16 cellular contexts compared by ENCODE assay signal in genomic region chr15:99604865-99605264, GRCh38. TPM values are rescaled to one million over a fixed set of nuclear protein-coding genes. Genes with fewer than 3 reads are reported as not detected.
DNase-seq lines count a peak whose midpoint lies in the region; ATAC-seq, FAIRE-seq and TF ChIP-seq lines count a peak whose summit lies in the region.
"Had no signal": no experiment of that assay in that cellular context is flagged by ENCODE, and none has a peak within 500 bp of the region (broad histone marks: within the 10 kb centered on the region; RNA-seq: fewer than 3 reads in every experiment).

No MANE protein-coding gene starts in this region.

- H3K27me3 Mint-ChIP-seq in IgD-negative memory B cell (no peaks in the 10 kb centered on the region), nephron progenitor cell (ENCODE audit: low read depth, poor library complexity) (no peaks in the 10 kb centered on the region), natural killer cell (ENCODE audit: low read depth in 2 of 2) (no peaks in the 10 kb centered on the region)
- H3K27me3 Mint-ChIP-seq in central memory CD8-positive, alpha-beta T cell, result no peaks in the 10 kb centered on the region
- H3K27me3 Mint-ChIP-seq: brain had no signal

- intact Hi-C loops in natural killer cell (cut with micrococcal nuclease), result no loop called here

- H3K4me3 Mint-ChIP-seq in IgD-negative memory B cell (peak overlapping the region in 1 of 4 donors; percentile 70), nephron progenitor cell (no peak overlapping the region), natural killer cell (no peak overlapping the region)
- H3K4me3 Mint-ChIP-seq in central memory CD8-positive, alpha-beta T cell, result no peak overlapping the region
- H3K4me3 Mint-ChIP-seq: brain had no signal

- no peak for DNase-seq in GM12891 (ENCODE audit: insufficient read length, low spot score)
- no peak for DNase-seq in central memory CD8-positive, alpha-beta T cell (ENCODE audit: low spot score in 2 of 2)
- DNase-seq in nephron progenitor cell, result peak; percentile 3
- no peak for DNase-seq in natural killer cell
- DNase-seq: activated CD4-positive, CD25-positive, alpha-beta regulatory T cell treated with anti-CD3 and anti-CD28 coated beads, Interleukin-2, amount 50 U/mL, for 72 hours; COR-L47; HCEC 1CT; MG63; NCI-H187 treated with DMSO at 0.1 percent for 48 hours; Peyer's patch; T-helper 9 cell had no signal

- H3K27ac Mint-ChIP-seq in IgD-negative memory B cell (peak overlapping the region; percentile 34 to 45 (median 41)), nephron progenitor cell (peak overlapping the region; percentile 22), natural killer cell (no peak overlapping the region)
- H3K27ac Mint-ChIP-seq in central memory CD8-positive, alpha-beta T cell (ENCODE audit: low read depth), result peak overlapping the region; percentile 56

- H3K36me3 Mint-ChIP-seq in IgD-negative memory B cell (peaks cover 15% of the 10 kb centered on the region), nephron progenitor cell (ENCODE audit: low read depth) (peaks cover 73% of the 10 kb centered on the region), natural killer cell (peaks cover 8% of the 10 kb centered on the region)
- H3K36me3 Mint-ChIP-seq in central memory CD8-positive, alpha-beta T cell (ENCODE audit: insufficient read depth), result peaks cover 8% of the 10 kb centered on the region

- ATAC-seq in central memory CD8-positive, alpha-beta T cell (replicated peaks; ENCODE audit: extremely low read depth, poor library complexity, severe bottlenecking), result no peak
- ATAC-seq in GM18907 (IDR thresholded peaks at IDR 0.05; ENCODE audit: unreplicated experiment) (no peak), natural killer cell (no peak), GM21381 (IDR thresholded peaks at IDR 0.05; ENCODE audit: unreplicated experiment) (no peak)
- ATAC-seq: SK-N-SH treated with all-trans-retinoic acid at 6 μM for 48 hours had no signal

- TF ChIP-seq POLR2A in GM12891 (IDR thresholded peaks at IDR 0.05; ENCODE audit: low read depth, low read length), result no peak

- TF ChIP-seq CTCF in nephron progenitor cell (IDR thresholded peaks at IDR 0.05) (no peak), natural killer cell (IDR thresholded peaks at IDR 0.05) (no peak)

- H3K9me3 Mint-ChIP-seq in IgD-negative memory B cell, result peaks cover 0 to 4% (median 2%) of the 10 kb centered on the region in 3 donors
- H3K9me3 Mint-ChIP-seq in central memory CD8-positive, alpha-beta T cell, result no peaks in the 10 kb centered on the region
- H3K9me3 Mint-ChIP-seq in nephron progenitor cell, result peaks cover 19% of the 10 kb centered on the region
- no peaks in the 10 kb centered on the region for H3K9me3 Mint-ChIP-seq in natural killer cell

- H3K4me1 Mint-ChIP-seq in IgD-negative memory B cell (peaks cover 44 to 67% (median 59%) of the 10 kb centered on the region in 3 donors), nephron progenitor cell (peaks cover 26% of the 10 kb centered on the region), natural killer cell (peaks cover 52 to 59% of the 10 kb centered on the region in 2 donors)
- peaks cover 54% of the 10 kb centered on the region for H3K4me1 Mint-ChIP-seq in central memory CD8-positive, alpha-beta T cell

- peak; percentile 23 for FAIRE-seq in GM12891 (lab: Jason Lieb, UNC)

TF ChIP-seq in GM12891, 5 proteins besides CTCF, POLR2A, EP300 and RAD21:
- peak; percentile 75 for TF ChIP-seq PAX5 (IDR thresholded peaks at IDR 0.05; ENCODE audit: insufficient read depth, low read length, severe bottlenecking)
- no peak for TF ChIP-seq POLR2AphosphoS5 (IDR thresholded peaks at IDR 0.05; ENCODE audit: low read depth, low read length)

RNA-seq across cellular contexts. Expression of gene MEF2A, which starts 39.1 kb away (rescaled TPM):
- polyA plus RNA-seq in GM12891 (2012; ENCODE audit: low read depth, missing spikeins), result 15.0 TPM
- polyA plus RNA-seq in IgD-negative memory B cell, result 53.9 TPM
- 10 to 100 TPM; 31.1 to 33.9 (median 33.6) TPM for total RNA-seq in natural killer cell

Comparison
In these comparisons a context has a peak if more than half of its experiments do, and no peak if none do; other contexts are left out.
1. H3K27ac Mint-ChIP-seq: peak in IgD-negative memory B cell (3 of 3), central memory CD8-positive, alpha-beta T cell (single experiment) and nephron progenitor cell (single experiment); none in natural killer cell (0 of 2).